Comparison of ENCODE assay signal across 2 cellular contexts in the genomic region with DNA sequence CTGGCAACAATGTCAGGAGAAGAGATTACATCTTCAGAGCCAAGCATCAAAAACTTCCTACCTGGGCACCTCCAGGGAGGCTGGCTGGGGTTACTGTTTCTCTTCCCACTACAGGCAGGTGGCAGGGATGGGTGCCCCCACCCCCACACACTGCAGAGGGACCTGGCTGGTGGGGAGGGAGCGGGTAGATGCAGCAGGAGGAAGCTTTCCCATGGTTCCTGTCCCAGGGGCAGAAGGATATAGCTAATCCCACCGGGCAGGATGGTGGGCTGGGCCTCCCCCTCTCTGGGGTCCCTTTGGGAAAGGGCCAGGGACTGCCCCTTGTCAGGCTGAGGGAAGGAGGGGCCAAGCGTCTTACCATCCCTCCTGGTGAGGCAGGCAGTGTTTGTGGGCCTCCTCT.
TF ChIP-seq lines count a peak whose summit lies in the region.

No MANE protein-coding gene starts in this region.

TF ChIP-seq in H1, 55 proteins besides CTCF, POLR2A, EP300 and RAD21:
- TF ChIP-seq TCF12 (IDR thresholded peaks at IDR 0.05; ENCODE audit: low read depth, low read length) = no peak
- TF ChIP-seq EGR1 (IDR thresholded peaks at IDR 0.05; ENCODE audit: borderline replicate concordance, low read depth, low read length) = peak; percentile 32; the same call in 1 of the 2 replicates

TF ChIP-seq in neural cell, 6 proteins besides CTCF, POLR2A, EP300 and RAD21:
- TF ChIP-seq, protein P1, sequence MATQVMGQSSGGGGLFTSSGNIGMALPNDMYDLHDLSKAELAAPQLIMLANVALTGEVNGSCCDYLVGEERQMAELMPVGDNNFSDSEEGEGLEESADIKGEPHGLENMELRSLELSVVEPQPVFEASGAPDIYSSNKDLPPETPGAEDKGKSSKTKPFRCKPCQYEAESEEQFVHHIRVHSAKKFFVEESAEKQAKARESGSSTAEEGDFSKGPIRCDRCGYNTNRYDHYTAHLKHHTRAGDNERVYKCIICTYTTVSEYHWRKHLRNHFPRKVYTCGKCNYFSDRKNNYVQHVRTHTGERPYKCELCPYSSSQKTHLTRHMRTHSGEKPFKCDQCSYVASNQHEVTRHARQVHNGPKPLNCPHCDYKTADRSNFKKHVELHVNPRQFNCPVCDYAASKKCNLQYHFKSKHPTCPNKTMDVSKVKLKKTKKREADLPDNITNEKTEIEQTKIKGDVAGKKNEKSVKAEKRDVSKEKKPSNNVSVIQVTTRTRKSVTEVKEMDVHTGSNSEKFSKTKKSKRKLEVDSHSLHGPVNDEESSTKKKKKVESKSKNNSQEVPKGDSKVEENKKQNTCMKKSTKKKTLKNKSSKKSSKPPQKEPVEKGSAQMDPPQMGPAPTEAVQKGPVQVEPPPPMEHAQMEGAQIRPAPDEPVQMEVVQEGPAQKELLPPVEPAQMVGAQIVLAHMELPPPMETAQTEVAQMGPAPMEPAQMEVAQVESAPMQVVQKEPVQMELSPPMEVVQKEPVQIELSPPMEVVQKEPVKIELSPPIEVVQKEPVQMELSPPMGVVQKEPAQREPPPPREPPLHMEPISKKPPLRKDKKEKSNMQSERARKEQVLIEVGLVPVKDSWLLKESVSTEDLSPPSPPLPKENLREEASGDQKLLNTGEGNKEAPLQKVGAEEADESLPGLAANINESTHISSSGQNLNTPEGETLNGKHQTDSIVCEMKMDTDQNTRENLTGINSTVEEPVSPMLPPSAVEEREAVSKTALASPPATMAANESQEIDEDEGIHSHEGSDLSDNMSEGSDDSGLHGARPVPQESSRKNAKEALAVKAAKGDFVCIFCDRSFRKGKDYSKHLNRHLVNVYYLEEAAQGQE (IDR thresholded peaks at IDR 0.05; ENCODE audit: borderline replicate concordance) = no peak
- no peak for TF ChIP-seq EZH2 (IDR thresholded peaks at IDR 0.05; ENCODE audit: borderline replicate concordance, insufficient read depth, low read length, poor library complexity, severe bottlenecking)
